Comparison of ENCODE assay signal across 1 cellular context in the genomic region with DNA sequence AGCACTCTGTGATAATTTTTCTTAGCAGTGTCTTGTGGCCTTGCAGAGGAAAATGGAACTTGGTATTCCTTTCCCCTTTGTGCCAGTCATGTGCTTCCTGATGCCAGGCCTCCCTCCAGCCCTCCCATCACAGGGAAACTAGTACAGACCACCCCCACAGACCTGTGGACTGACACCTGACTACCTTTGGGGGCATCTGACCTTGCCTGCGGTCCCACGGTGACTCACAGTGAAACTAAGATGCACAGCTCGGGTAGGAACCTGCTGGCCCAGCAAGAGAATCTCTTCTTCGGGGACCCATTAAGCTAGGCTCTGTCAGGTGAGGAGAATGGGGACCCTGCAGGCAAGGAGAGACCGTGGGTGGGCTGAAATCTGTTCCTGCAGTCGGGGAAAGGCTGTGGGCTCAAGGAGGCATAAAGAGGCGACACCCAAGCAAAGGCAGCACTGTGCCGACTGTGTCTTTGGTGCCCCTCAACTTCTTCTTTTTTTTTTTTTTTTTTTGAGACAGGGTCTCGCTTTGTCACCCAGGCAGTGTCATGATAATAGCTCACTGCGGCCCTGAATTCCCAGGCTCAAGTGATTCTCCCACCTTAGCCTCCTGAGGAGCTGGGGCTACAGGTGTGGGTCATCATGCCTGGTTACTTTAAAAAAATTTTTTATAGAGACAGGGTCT.
A peak's percentile ranks its signal among the peaks of the same experiment; 100 is the strongest.
TF ChIP-seq lines count a peak whose summit lies in the region.

No MANE protein-coding gene starts in this region.

TF ChIP-seq in GM12878, 131 proteins besides CTCF, POLR2A, EP300 and RAD21 (continues in another document):
- TF ChIP-seq, protein P1, sequence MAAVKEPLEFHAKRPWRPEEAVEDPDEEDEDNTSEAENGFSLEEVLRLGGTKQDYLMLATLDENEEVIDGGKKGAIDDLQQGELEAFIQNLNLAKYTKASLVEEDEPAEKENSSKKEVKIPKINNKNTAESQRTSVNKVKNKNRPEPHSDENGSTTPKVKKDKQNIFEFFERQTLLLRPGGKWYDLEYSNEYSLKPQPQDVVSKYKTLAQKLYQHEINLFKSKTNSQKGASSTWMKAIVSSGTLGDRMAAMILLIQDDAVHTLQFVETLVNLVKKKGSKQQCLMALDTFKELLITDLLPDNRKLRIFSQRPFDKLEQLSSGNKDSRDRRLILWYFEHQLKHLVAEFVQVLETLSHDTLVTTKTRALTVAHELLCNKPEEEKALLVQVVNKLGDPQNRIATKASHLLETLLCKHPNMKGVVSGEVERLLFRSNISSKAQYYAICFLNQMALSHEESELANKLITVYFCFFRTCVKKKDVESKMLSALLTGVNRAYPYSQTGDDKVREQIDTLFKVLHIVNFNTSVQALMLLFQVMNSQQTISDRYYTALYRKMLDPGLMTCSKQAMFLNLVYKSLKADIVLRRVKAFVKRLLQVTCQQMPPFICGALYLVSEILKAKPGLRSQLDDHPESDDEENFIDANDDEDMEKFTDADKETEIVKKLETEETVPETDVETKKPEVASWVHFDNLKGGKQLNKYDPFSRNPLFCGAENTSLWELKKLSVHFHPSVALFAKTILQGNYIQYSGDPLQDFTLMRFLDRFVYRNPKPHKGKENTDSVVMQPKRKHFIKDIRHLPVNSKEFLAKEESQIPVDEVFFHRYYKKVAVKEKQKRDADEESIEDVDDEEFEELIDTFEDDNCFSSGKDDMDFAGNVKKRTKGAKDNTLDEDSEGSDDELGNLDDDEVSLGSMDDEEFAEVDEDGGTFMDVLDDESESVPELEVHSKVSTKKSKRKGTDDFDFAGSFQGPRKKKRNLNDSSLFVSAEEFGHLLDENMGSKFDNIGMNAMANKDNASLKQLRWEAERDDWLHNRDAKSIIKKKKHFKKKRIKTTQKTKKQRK (IDR thresholded peaks at IDR 0.05; ENCODE audit: low read depth, low read length), result no peak
- no peak for TF ChIP-seq ESRRA (IDR thresholded peaks at IDR 0.05; ENCODE audit: low read length)
- TF ChIP-seq STAT1 (conservative IDR thresholded peaks at IDR 0.05), result no peak
- TF ChIP-seq EGR1 (IDR thresholded peaks at IDR 0.05; ENCODE audit: borderline replicate concordance in 1 of 2, low read depth in 2 of 2, low read length in 2 of 2), result 0 out of 3 replicates have a peak, but pooled peaks of 1 of the 2 experiments have one; percentile 1
- no peak for TF ChIP-seq ZNF274 (IDR thresholded peaks at IDR 0.05; ENCODE audit: insufficient read depth, insufficient read length)
- TF ChIP-seq, protein P2, sequence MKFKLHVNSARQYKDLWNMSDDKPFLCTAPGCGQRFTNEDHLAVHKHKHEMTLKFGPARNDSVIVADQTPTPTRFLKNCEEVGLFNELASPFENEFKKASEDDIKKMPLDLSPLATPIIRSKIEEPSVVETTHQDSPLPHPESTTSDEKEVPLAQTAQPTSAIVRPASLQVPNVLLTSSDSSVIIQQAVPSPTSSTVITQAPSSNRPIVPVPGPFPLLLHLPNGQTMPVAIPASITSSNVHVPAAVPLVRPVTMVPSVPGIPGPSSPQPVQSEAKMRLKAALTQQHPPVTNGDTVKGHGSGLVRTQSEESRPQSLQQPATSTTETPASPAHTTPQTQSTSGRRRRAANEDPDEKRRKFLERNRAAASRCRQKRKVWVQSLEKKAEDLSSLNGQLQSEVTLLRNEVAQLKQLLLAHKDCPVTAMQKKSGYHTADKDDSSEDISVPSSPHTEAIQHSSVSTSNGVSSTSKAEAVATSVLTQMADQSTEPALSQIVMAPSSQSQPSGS (IDR thresholded peaks at IDR 0.05; ENCODE audit: low read length), result no peak
- TF ChIP-seq, protein P3, sequence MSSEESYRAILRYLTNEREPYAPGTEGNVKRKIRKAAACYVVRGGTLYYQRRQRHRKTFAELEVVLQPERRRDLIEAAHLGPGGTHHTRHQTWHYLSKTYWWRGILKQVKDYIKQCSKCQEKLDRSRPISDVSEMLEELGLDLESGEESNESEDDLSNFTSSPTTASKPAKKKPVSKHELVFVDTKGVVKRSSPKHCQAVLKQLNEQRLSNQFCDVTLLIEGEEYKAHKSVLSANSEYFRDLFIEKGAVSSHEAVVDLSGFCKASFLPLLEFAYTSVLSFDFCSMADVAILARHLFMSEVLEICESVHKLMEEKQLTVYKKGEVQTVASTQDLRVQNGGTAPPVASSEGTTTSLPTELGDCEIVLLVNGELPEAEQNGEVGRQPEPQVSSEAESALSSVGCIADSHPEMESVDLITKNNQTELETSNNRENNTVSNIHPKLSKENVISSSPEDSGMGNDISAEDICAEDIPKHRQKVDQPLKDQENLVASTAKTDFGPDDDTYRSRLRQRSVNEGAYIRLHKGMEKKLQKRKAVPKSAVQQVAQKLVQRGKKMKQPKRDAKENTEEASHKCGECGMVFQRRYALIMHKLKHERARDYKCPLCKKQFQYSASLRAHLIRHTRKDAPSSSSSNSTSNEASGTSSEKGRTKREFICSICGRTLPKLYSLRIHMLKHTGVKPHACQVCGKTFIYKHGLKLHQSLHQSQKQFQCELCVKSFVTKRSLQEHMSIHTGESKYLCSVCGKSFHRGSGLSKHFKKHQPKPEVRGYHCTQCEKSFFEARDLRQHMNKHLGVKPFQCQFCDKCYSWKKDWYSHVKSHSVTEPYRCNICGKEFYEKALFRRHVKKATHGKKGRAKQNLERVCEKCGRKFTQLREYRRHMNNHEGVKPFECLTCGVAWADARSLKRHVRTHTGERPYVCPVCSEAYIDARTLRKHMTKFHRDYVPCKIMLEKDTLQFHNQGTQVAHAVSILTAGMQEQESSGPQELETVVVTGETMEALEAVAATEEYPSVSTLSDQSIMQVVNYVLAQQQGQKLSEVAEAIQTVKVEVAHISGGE (CRISPR knock-in tag; IDR thresholded peaks at IDR 0.05), result no peak
- peak; percentile 91 for TF ChIP-seq JUNB (IDR thresholded peaks at IDR 0.05)
- 0 out of 2 replicates have a peak, but pooled peaks have one; percentile 51 for TF ChIP-seq MEF2A (IDR thresholded peaks at IDR 0.05; ENCODE audit: insufficient read depth, low read depth, low read length)
- TF ChIP-seq FOXK2 (IDR thresholded peaks at IDR 0.05), result no peak
- TF ChIP-seq, protein P4, sequence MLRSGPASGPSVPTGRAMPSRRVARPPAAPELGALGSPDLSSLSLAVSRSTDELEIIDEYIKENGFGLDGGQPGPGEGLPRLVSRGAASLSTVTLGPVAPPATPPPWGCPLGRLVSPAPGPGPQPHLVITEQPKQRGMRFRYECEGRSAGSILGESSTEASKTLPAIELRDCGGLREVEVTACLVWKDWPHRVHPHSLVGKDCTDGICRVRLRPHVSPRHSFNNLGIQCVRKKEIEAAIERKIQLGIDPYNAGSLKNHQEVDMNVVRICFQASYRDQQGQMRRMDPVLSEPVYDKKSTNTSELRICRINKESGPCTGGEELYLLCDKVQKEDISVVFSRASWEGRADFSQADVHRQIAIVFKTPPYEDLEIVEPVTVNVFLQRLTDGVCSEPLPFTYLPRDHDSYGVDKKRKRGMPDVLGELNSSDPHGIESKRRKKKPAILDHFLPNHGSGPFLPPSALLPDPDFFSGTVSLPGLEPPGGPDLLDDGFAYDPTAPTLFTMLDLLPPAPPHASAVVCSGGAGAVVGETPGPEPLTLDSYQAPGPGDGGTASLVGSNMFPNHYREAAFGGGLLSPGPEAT (IDR thresholded peaks at IDR 0.05; ENCODE audit: low read depth), result peak; percentile 77
- no peak for TF ChIP-seq NR2C2 (IDR thresholded peaks at IDR 0.05; ENCODE audit: borderline replicate concordance, control insufficient read depth, insufficient read length, low read depth)
- TF ChIP-seq MYB (IDR thresholded peaks at IDR 0.05; ENCODE audit: borderline replicate concordance, low read depth, low read length), result no peak
- TF ChIP-seq JUND (IDR thresholded peaks at IDR 0.05; ENCODE audit: low read depth, low read length), result peak; percentile 94; the same call in 1 of the 2 replicates
- TF ChIP-seq, protein P5, sequence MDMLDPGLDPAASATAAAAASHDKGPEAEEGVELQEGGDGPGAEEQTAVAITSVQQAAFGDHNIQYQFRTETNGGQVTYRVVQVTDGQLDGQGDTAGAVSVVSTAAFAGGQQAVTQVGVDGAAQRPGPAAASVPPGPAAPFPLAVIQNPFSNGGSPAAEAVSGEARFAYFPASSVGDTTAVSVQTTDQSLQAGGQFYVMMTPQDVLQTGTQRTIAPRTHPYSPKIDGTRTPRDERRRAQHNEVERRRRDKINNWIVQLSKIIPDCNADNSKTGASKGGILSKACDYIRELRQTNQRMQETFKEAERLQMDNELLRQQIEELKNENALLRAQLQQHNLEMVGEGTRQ (IDR thresholded peaks at IDR 0.05; ENCODE audit: borderline replicate concordance, low read depth, low read length), result peak; percentile 41; the same call in 1 of the 2 replicates
- TF ChIP-seq, protein P6, sequence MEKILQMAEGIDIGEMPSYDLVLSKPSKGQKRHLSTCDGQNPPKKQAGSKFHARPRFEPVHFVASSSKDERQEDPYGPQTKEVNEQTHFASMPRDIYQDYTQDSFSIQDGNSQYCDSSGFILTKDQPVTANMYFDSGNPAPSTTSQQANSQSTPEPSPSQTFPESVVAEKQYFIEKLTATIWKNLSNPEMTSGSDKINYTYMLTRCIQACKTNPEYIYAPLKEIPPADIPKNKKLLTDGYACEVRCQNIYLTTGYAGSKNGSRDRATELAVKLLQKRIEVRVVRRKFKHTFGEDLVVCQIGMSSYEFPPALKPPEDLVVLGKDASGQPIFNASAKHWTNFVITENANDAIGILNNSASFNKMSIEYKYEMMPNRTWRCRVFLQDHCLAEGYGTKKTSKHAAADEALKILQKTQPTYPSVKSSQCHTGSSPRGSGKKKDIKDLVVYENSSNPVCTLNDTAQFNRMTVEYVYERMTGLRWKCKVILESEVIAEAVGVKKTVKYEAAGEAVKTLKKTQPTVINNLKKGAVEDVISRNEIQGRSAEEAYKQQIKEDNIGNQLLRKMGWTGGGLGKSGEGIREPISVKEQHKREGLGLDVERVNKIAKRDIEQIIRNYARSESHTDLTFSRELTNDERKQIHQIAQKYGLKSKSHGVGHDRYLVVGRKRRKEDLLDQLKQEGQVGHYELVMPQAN (conservative IDR thresholded peaks at IDR 0.05), result no peak; the same call in 1 of the 2 replicates
- TF ChIP-seq POLR2AphosphoS2 (IDR thresholded peaks at IDR 0.05; ENCODE audit: low read depth, low read length), result no peak
- TF ChIP-seq ZNF217 (IDR thresholded peaks at IDR 0.05), result peak; percentile 46; the same call in 1 of the 2 replicates
- TF ChIP-seq CEBPB (IDR thresholded peaks at IDR 0.05; ENCODE audit: borderline replicate concordance in 1 of 2, low read depth in 2 of 2, low read length in 2 of 2), result no peak
- no peak for TF ChIP-seq FOS (IDR thresholded peaks at IDR 0.05; ENCODE audit: borderline replicate concordance, extremely low read depth, insufficient read length)
- 0 out of 2 replicates have a peak, but pooled peaks have one; percentile 16 for TF ChIP-seq TCF3 (IDR thresholded peaks at IDR 0.05; ENCODE audit: borderline replicate concordance, insufficient read depth, low read depth, low read length)
- no peak for TF ChIP-seq RCOR1 (conservative IDR thresholded peaks at IDR 0.05; ENCODE audit: low read depth, low read length)
- no peak for TF ChIP-seq HDAC2 (IDR thresholded peaks at IDR 0.05)
- peak; percentile 77 for TF ChIP-seq CREM (IDR thresholded peaks at IDR 0.05; ENCODE audit: low read depth)
- TF ChIP-seq, protein P7, sequence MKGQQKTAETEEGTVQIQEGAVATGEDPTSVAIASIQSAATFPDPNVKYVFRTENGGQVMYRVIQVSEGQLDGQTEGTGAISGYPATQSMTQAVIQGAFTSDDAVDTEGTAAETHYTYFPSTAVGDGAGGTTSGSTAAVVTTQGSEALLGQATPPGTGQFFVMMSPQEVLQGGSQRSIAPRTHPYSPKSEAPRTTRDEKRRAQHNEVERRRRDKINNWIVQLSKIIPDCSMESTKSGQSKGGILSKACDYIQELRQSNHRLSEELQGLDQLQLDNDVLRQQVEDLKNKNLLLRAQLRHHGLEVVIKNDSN (IDR thresholded peaks at IDR 0.05; ENCODE audit: borderline replicate concordance, extremely low read length, insufficient read depth, low read depth, low read length), result no peak
- TF ChIP-seq WRNIP1 (IDR thresholded peaks at IDR 0.05; ENCODE audit: borderline replicate concordance, low read depth, low read length), result no peak
- TF ChIP-seq, protein P8, sequence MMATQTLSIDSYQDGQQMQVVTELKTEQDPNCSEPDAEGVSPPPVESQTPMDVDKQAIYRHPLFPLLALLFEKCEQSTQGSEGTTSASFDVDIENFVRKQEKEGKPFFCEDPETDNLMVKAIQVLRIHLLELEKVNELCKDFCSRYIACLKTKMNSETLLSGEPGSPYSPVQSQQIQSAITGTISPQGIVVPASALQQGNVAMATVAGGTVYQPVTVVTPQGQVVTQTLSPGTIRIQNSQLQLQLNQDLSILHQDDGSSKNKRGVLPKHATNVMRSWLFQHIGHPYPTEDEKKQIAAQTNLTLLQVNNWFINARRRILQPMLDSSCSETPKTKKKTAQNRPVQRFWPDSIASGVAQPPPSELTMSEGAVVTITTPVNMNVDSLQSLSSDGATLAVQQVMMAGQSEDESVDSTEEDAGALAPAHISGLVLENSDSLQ (IDR thresholded peaks at IDR 0.05), result peak; percentile 54
- TF ChIP-seq HDAC6 (IDR thresholded peaks at IDR 0.05; ENCODE audit: unreplicated experiment), result no peak
- TF ChIP-seq, protein P9, sequence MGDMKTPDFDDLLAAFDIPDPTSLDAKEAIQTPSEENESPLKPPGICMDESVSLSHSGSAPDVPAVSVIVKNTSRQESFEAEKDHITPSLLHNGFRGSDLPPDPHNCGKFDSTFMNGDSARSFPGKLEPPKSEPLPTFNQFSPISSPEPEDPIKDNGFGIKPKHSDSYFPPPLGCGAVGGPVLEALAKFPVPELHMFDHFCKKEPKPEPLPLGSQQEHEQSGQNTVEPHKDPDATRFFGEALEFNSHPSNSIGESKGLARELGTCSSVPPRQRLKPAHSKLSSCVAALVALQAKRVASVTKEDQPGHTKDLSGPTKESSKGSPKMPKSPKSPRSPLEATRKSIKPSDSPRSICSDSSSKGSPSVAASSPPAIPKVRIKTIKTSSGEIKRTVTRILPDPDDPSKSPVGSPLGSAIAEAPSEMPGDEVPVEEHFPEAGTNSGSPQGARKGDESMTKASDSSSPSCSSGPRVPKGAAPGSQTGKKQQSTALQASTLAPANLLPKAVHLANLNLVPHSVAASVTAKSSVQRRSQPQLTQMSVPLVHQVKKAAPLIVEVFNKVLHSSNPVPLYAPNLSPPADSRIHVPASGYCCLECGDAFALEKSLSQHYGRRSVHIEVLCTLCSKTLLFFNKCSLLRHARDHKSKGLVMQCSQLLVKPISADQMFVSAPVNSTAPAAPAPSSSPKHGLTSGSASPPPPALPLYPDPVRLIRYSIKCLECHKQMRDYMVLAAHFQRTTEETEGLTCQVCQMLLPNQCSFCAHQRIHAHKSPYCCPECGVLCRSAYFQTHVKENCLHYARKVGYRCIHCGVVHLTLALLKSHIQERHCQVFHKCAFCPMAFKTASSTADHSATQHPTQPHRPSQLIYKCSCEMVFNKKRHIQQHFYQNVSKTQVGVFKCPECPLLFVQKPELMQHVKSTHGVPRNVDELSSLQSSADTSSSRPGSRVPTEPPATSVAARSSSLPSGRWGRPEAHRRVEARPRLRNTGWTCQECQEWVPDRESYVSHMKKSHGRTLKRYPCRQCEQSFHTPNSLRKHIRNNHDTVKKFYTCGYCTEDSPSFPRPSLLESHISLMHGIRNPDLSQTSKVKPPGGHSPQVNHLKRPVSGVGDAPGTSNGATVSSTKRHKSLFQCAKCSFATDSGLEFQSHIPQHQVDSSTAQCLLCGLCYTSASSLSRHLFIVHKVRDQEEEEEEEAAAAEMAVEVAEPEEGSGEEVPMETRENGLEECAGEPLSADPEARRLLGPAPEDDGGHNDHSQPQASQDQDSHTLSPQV (IDR thresholded peaks at IDR 0.05), result no peak
- TF ChIP-seq, protein P10, sequence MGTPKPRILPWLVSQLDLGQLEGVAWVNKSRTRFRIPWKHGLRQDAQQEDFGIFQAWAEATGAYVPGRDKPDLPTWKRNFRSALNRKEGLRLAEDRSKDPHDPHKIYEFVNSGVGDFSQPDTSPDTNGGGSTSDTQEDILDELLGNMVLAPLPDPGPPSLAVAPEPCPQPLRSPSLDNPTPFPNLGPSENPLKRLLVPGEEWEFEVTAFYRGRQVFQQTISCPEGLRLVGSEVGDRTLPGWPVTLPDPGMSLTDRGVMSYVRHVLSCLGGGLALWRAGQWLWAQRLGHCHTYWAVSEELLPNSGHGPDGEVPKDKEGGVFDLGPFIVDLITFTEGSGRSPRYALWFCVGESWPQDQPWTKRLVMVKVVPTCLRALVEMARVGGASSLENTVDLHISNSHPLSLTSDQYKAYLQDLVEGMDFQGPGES (IDR thresholded peaks at IDR 0.05), result no peak
- no peak; the same call in 1 of the 2 replicates for TF ChIP-seq SPI1 (IDR thresholded peaks at IDR 0.05; ENCODE audit: borderline replicate concordance, insufficient read depth, low read depth, low read length)
